In the genomic region with DNA sequence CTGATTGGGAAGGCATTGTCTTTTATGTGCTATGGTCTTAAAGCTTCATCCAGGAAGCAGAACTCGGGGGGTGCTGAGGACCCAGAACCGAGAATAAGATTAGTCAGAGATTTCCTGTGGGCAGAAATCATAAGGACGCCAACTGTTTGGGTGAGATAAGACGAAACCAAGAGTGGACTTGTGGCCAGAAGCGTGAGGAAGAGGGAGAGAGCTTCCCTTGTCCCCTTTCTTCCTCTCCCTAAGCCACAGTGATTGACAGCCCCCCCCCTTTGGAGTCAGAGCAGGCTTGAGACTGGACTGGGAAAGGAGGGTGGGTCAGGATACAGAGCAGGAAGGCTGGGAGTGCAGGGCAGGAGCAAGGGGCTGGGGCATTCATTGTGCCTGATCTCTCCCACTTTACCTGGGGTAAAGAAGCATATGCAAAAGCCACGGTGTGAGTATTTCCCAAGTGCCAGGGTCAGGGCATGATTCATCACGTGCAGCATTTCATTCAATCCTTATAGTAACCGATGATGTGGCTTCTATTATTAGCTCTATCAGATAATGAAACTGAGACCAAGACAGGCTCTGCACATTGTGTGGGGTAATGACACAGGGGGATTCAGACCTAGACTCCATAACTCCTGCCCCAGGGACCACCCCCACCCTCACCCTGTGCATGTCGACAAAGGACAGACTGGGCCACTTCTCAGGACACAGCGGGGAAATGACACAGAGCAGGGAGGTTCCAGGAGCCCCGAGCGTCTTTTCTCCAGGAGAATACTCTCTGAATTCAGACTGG, we compare ENCODE assay signal across 8 cellular contexts. TPM values are rescaled to one million over a fixed set of nuclear protein-coding genes. Genes with fewer than 3 reads are reported as not detected.
DNase-seq lines count a peak whose midpoint lies in the region; ATAC-seq and TF ChIP-seq lines count a peak whose summit lies in the region.

No MANE protein-coding gene starts in this region.

- H3K27ac Mint-ChIP-seq in activated CD4-positive, alpha-beta T cell treated with anti-CD3 and anti-CD28 coated beads, Interleukin-2, amount 10 ng/mL, durations not matched to agents 7 days and 5 days = peak overlapping the region; percentile 19

- in situ Hi-C loops in brain microvascular endothelial cell (cut with HindIII; ENCODE audit: low pct_ligation_motif_present, low sequenced_read_pairs) = no loop called here

- H3K36me3 ChIP-seq in brain microvascular endothelial cell (replicated peaks) = no peaks in the 10 kb centered on the region

- POLR2A ChIA-PET in activated CD4-positive, alpha-beta T cell treated with anti-CD3 and anti-CD28 coated beads, Interleukin-2, amount 10 ng/mL, durations not matched to agents 7 days and 5 days (lab: Charles Lee) = no interaction called here

- no peaks in the 10 kb centered on the region for H3K27me3 ChIP-seq in brain microvascular endothelial cell (replicated peaks)

- no peak for ATAC-seq in GM21360 (IDR thresholded peaks at IDR 0.05; ENCODE audit: unreplicated experiment)
- no peak for ATAC-seq in GM18519 (IDR thresholded peaks at IDR 0.05; ENCODE audit: low FRiP score, unreplicated experiment)
- ATAC-seq in HG02840 (IDR thresholded peaks at IDR 0.05; ENCODE audit: low FRiP score, unreplicated experiment) = no peak

- H3K27me3 Mint-ChIP-seq in activated CD4-positive, alpha-beta T cell treated with anti-CD3 and anti-CD28 coated beads, Interleukin-2, amount 10 ng/mL, durations not matched to agents 7 days and 5 days = peaks cover 18% of the 10 kb centered on the region

- no peaks in the 10 kb centered on the region for H3K36me3 Mint-ChIP-seq in activated CD4-positive, alpha-beta T cell treated with anti-CD3 and anti-CD28 coated beads, Interleukin-2, amount 10 ng/mL, durations not matched to agents 7 days and 5 days (ENCODE audit: low read depth)

- no peak for TF ChIP-seq CTCF in brain microvascular endothelial cell (IDR thresholded peaks at IDR 0.05; ENCODE audit: low read depth, low read length, missing control alignments)
- no peak for TF ChIP-seq CTCF in retinal pigment epithelial cell (conservative IDR thresholded peaks at IDR 0.05; ENCODE audit: low read depth, low read length)

- H3K9me3 Mint-ChIP-seq in activated CD4-positive, alpha-beta T cell treated with anti-CD3 and anti-CD28 coated beads, Interleukin-2, amount 10 ng/mL, durations not matched to agents 7 days and 5 days = no peaks in the 10 kb centered on the region

- CTCF ChIA-PET in activated CD4-positive, alpha-beta T cell treated with anti-CD3 and anti-CD28 coated beads, Interleukin-2, amount 10 ng/mL, durations not matched to agents 7 days and 5 days (lab: Charles Lee) = interaction anchor here (0.7 to 3.4 kb wide), 5 partner anchors 12 to 51 kb away, joined by 4 to 13 read pairs (median 4); no protein-coding TSS in a partner anchor

- H3K4me3 ChIP-seq in brain microvascular endothelial cell (ENCODE audit: low read depth, low read length) (peak overlapping the region; percentile 3), retinal pigment epithelial cell (ENCODE audit: low read length) (no peak overlapping the region)

- H3K4me1 Mint-ChIP-seq in activated CD4-positive, alpha-beta T cell treated with anti-CD3 and anti-CD28 coated beads, Interleukin-2, amount 10 ng/mL, durations not matched to agents 7 days and 5 days = peaks cover 20% of the 10 kb centered on the region

- H3K4me3 Mint-ChIP-seq in activated CD4-positive, alpha-beta T cell treated with anti-CD3 and anti-CD28 coated beads, Interleukin-2, amount 10 ng/mL, durations not matched to agents 7 days and 5 days = no peak overlapping the region

- no peak for DNase-seq in activated CD4-positive, alpha-beta T cell treated with anti-CD3 and anti-CD28 coated beads, Interleukin-2, amount 10 ng/mL, durations not matched to agents 7 days and 5 days
- DNase-seq in activated CD4-positive, alpha-beta T cell treated with anti-CD3 and anti-CD28 coated beads for 1 hour = no peak
- DNase-seq in HPDE6-E6E7 (ENCODE audit: extremely low spot score) = peak; percentile 67
- peak; percentile 15 for DNase-seq in brain microvascular endothelial cell
- peak; percentile 3 for DNase-seq in retinal pigment epithelial cell (ENCODE audit: low read depth)

- H3K27ac ChIP-seq in brain microvascular endothelial cell = no peak overlapping the region

RNA-seq across cellular contexts. Expression of a gene that starts 3.0 kb away (rescaled TPM):
- under 1 TPM; 0.37 to 0.48 TPM for total RNA-seq in activated CD4-positive, alpha-beta T cell treated with anti-CD3 and anti-CD28 coated beads, Interleukin-2, amount 10 ng/mL, durations not matched to agents 7 days and 5 days

RNA-seq across cellular contexts. Expression of a gene that starts 49.4 kb away (rescaled TPM):
- 100 to 1,000 TPM; 329 to 335 TPM for total RNA-seq in activated CD4-positive, alpha-beta T cell treated with anti-CD3 and anti-CD28 coated beads, Interleukin-2, amount 10 ng/mL, durations not matched to agents 7 days and 5 days

RNA-seq across cellular contexts. Expression of a gene that starts 56.6 kb away (rescaled TPM):
- not detected for total RNA-seq in activated CD4-positive, alpha-beta T cell treated with anti-CD3 and anti-CD28 coated beads, Interleukin-2, amount 10 ng/mL, durations not matched to agents 7 days and 5 days

Comparison
In these comparisons a context has a peak if more than half of its experiments do, and no peak if none do; other contexts are left out.
1. DNase-seq: peak in HPDE6-E6E7 (single experiment), brain microvascular endothelial cell (single experiment) and retinal pigment epithelial cell (single experiment); none in activated CD4-positive, alpha-beta T cell treated with anti-CD3 and anti-CD28 coated beads, Interleukin-2, amount 10 ng/mL, durations not matched to agents 7 days and 5 days (single experiment) and activated CD4-positive, alpha-beta T cell treated with anti-CD3 and anti-CD28 coated beads for 1 hour (single experiment).